Comparison of ENCODE assay signal across 8 cellular contexts in genomic region chr1:117059678-117060440, GRCh38. TPM values are rescaled to one million over a fixed set of nuclear protein-coding genes. Genes with fewer than 3 reads are reported as not detected.
DNase-seq lines count a peak whose midpoint lies in the region; TF ChIP-seq lines count a peak whose summit lies in the region.

Gene TTF2 (plus strand): TSS chr1:117060326. CDS start chr1:117060347, 21 bp downstream.

- DNase-seq in GM04504 (ENCODE audit: low read depth) (peak; percentile 95), HFFc6 (peak; percentile 98), NAMALWA (ENCODE audit: low spot score) (peak; percentile 99), SK-MEL-5 (ENCODE audit: low read depth, low spot score) (peak; percentile 99), globus pallidus (ENCODE audit: low spot score) (peak; percentile 98), nucleus accumbens (lab: John Stamatoyannopoulos, UW) (peak; percentile 42 to 96 (median 90)), suprapubic skin (ENCODE audit: low spot score in 2 of 2) (peak; percentile 97)
- peak; percentile 95 for DNase-seq in activated naive CD4-positive, alpha-beta T cell treated with Interleukin-2 at 50 U/mL for 16 hours

- no peaks in the 10 kb centered on the region for H3K27me3 ChIP-seq in suprapubic skin

- peaks cover 31% of the 10 kb centered on the region for H3K4me1 Mint-ChIP-seq in HFFc6 (ENCODE audit: low read depth)

- no peaks in the 10 kb centered on the region for H3K9me3 Mint-ChIP-seq in HFFc6

- peaks cover 3% of the 10 kb centered on the region for H3K36me3 ChIP-seq in suprapubic skin

- TF ChIP-seq EP300 in suprapubic skin (IDR thresholded peaks at IDR 0.05) = no peak

- H3K27ac ChIP-seq in suprapubic skin = peak within 1 kb of the TSS; percentile 85

- H3K9me3 ChIP-seq in suprapubic skin = no peaks in the 10 kb centered on the region

- under 1% methylated on average over 40 of the region's 48 CpGs for WGBS in suprapubic skin

- in situ Hi-C loops in SK-MEL-5 (cut with HindIII; ENCODE audit: low pct_unique_long_range_greater_than_20kb, low sequenced_read_pairs) = loop anchor here (25.0 kb wide), 2 partner anchors 173 to 227 kb away; no protein-coding TSS in a partner anchor

- peak; percentile 57 for TF ChIP-seq CTCF in HFFc6 (IDR thresholded peaks at IDR 0.05)
- TF ChIP-seq CTCF in suprapubic skin (IDR thresholded peaks at IDR 0.05) = no peak

- no peak within 1 kb of the TSS; the same call in 1 of the 2 replicates for H3K27ac Mint-ChIP-seq in HFFc6

- peak within 1 kb of the TSS; percentile 89 for H3K4me3 ChIP-seq in suprapubic skin

- H3K36me3 Mint-ChIP-seq in HFFc6 (ENCODE audit: low read depth) = no peaks in the 10 kb centered on the region

- no peaks in the 10 kb centered on the region for H3K27me3 Mint-ChIP-seq in HFFc6 (ENCODE audit: insufficient read depth)

- no peak for TF ChIP-seq POLR2A in suprapubic skin (IDR thresholded peaks at IDR 0.05)

- H3K4me3 Mint-ChIP-seq in HFFc6 = no peak within 1 kb of the TSS

- peaks cover 22% of the 10 kb centered on the region for H3K4me1 ChIP-seq in suprapubic skin

RNA-seq across cellular contexts. Expression of gene TTF2, which starts in this region (rescaled TPM):
- total RNA-seq in HFFc6 (2021; fragmentation: NEBNext Ultra II Directional; extraction: Animal tissue kit (Norgen Biotek cat#: 25700)) = 10 to 100 TPM; 18.7 to 28.6 (median 24.2) TPM
- 63.9 and 76.7 TPM in 2 replicates for total RNA-seq in SK-MEL-5 (2014; rRNA removed; shearing (Covaris generic))
- 42.9 and 48.5 TPM in 2 replicates for polyA plus RNA-seq in SK-MEL-5 (2015; cell fraction: cytosol; rRNA removed)
- polyA plus RNA-seq in SK-MEL-5 (2015; cell fraction: nucleus; rRNA removed) = 95.2 and 108 TPM in 2 replicates
- total RNA-seq in suprapubic skin = 10 to 100 TPM; 23.7 to 34.8 (median 26.5) TPM

Comparison
In these comparisons a context has a peak if more than half of its experiments do, and no peak if none do; other contexts are left out.
1. Peak in every context shown above with its lines: DNase-seq, H3K4me3 ChIP-seq and H3K27ac ChIP-seq.